Comparison of ENCODE assay signal across 1 cellular context in the genomic region with DNA sequence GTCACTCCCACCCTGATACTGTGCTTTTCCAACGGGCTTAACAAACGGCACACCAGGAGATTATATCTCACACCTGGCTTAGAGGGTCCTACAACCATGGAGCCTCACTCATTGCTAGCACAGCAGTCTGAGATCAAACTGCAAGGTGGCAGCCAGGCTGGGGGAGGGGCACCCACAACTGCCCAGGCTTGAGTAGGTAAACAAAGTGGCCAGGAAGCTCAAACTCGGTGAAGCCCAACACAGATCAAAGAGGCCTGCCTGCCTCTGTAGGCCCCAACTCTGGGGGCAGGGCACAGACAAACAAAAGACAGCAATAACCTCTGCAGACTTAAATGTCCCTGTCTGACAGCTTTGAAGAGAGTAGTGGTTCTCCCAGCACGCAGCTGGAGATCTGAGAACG.
TF ChIP-seq lines count a peak whose summit lies in the region.
"Not testable (repeated sequence)": the region's sequence is repeated elsewhere in the genome, so short reads cannot be mapped to it uniquely, and the experiment has no call there.

No MANE protein-coding gene starts in this region.

TF ChIP-seq in HepG2, 621 proteins besides CTCF, POLR2A, EP300 and RAD21 (continued from another document and continues in another):
- TF ChIP-seq, protein P1, sequence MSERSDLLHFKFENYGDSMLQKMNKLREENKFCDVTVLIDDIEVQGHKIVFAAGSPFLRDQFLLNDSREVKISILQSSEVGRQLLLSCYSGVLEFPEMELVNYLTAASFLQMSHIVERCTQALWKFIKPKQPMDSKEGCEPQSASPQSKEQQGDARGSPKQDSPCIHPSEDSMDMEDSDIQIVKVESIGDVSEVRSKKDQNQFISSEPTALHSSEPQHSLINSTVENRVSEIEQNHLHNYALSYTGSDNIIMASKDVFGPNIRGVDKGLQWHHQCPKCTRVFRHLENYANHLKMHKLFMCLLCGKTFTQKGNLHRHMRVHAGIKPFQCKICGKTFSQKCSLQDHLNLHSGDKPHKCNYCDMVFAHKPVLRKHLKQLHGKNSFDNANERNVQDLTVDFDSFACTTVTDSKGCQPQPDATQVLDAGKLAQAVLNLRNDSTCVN (CRISPR knock-in tag; IDR thresholded peaks at IDR 0.05; ENCODE audit: borderline replicate concordance) = peak; percentile 27; the same call in 1 of the 2 replicates
- TF ChIP-seq, protein P2, sequence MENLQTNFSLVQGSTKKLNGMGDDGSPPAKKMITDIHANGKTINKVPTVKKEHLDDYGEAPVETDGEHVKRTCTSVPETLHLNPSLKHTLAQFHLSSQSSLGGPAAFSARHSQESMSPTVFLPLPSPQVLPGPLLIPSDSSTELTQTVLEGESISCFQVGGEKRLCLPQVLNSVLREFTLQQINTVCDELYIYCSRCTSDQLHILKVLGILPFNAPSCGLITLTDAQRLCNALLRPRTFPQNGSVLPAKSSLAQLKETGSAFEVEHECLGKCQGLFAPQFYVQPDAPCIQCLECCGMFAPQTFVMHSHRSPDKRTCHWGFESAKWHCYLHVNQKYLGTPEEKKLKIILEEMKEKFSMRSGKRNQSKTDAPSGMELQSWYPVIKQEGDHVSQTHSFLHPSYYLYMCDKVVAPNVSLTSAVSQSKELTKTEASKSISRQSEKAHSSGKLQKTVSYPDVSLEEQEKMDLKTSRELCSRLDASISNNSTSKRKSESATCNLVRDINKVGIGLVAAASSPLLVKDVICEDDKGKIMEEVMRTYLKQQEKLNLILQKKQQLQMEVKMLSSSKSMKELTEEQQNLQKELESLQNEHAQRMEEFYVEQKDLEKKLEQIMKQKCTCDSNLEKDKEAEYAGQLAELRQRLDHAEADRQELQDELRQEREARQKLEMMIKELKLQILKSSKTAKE (CRISPR knock-in tag; IDR thresholded peaks at IDR 0.05; ENCODE audit: borderline replicate concordance) = peak; percentile 63
- peak; percentile 83; the same call in 1 of the 2 replicates for TF ChIP-seq ZMYM2 (CRISPR knock-in tag; IDR thresholded peaks at IDR 0.05)
- peak; percentile 76 for TF ChIP-seq ELF3 (CRISPR knock-in tag; IDR thresholded peaks at IDR 0.05)
- TF ChIP-seq ZNF124 (CRISPR knock-in tag; IDR thresholded peaks at IDR 0.05) = 0 out of 2 replicates have a peak, but pooled peaks have one; percentile 29
- peak; percentile 48; the same call in 1 of the 2 replicates for TF ChIP-seq KDM4B (CRISPR knock-in tag; IDR thresholded peaks at IDR 0.05)
- TF ChIP-seq SKI (IDR thresholded peaks at IDR 0.05; ENCODE audit: partially characterized antibody) = peak; percentile 91
- TF ChIP-seq ZNF430 (CRISPR knock-in tag; IDR thresholded peaks at IDR 0.05) = peak; percentile 36; the same call in 1 of the 2 replicates
- not testable (repeated sequence) for TF ChIP-seq LCORL (IDR thresholded peaks at IDR 0.05)
- 0 out of 2 replicates have a peak, but pooled peaks have one; percentile 44 for TF ChIP-seq LCORL (CRISPR knock-in tag; IDR thresholded peaks at IDR 0.05)
- TF ChIP-seq MED1 (CRISPR knock-in tag; IDR thresholded peaks at IDR 0.05) = peak; percentile 85
- TF ChIP-seq, protein P3, sequence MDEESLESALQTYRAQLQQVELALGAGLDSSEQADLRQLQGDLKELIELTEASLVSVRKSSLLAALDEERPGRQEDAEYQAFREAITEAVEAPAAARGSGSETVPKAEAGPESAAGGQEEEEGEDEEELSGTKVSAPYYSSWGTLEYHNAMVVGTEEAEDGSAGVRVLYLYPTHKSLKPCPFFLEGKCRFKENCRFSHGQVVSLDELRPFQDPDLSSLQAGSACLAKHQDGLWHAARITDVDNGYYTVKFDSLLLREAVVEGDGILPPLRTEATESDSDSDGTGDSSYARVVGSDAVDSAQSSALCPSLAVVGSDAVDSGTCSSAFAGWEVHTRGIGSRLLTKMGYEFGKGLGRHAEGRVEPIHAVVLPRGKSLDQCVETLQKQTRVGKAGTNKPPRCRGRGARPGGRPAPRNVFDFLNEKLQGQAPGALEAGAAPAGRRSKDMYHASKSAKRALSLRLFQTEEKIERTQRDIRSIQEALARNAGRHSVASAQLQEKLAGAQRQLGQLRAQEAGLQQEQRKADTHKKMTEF (CRISPR knock-in tag; IDR thresholded peaks at IDR 0.05) = peak; percentile 89; the same call in 1 of the 2 replicates
- TF ChIP-seq ZNF878 (CRISPR knock-in tag; IDR thresholded peaks at IDR 0.05) = peak; percentile 77; the same call in 1 of the 2 replicates
- peak; percentile 7; the same call in 1 of the 2 replicates for TF ChIP-seq ZNF629 (CRISPR knock-in tag; conservative IDR thresholded peaks at IDR 0.05)
- TF ChIP-seq TARDBP (CRISPR knock-in tag; IDR thresholded peaks at IDR 0.05) = peak; percentile 76
- TF ChIP-seq, protein P4, sequence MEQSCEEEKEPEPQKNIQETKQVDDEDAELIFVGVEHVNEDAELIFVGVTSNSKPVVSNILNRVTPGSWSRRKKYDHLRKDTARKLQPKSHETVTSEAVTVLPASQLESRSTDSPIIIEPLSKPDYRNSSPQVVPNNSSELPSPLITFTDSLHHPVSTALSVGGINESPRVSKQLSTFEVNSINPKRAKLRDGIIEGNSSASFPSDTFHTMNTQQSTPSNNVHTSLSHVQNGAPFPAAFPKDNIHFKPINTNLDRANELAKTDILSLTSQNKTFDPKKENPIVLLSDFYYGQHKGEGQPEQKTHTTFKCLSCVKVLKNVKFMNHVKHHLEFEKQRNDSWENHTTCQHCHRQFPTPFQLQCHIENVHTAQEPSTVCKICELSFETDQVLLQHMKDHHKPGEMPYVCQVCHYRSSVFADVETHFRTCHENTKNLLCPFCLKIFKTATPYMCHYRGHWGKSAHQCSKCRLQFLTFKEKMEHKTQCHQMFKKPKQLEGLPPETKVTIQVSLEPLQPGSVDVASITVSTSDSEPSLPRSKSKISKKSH (CRISPR knock-in tag; IDR thresholded peaks at IDR 0.05; ENCODE audit: borderline replicate concordance) = peak; percentile 29; the same call in 1 of the 2 replicates
- 0 out of 2 replicates have a peak, but pooled peaks have one; percentile 41 for TF ChIP-seq ZSCAN9 (CRISPR knock-in tag; IDR thresholded peaks at IDR 0.05; ENCODE audit: borderline replicate concordance)
- TF ChIP-seq MED8 (CRISPR knock-in tag; IDR thresholded peaks at IDR 0.05; ENCODE audit: insufficient replicate concordance) = peak; percentile 35
- peak; percentile 33; the same call in 1 of the 2 replicates for TF ChIP-seq AKAP8 (CRISPR knock-in tag; IDR thresholded peaks at IDR 0.05)
- TF ChIP-seq TEAD3 (CRISPR knock-in tag; optimal IDR thresholded peaks at IDR 0.05; ENCODE audit: borderline replicate concordance) = peak; percentile 37
- 0 out of 2 replicates have a peak, but pooled peaks have one; percentile 55 for TF ChIP-seq SNAI1 (CRISPR knock-in tag; IDR thresholded peaks at IDR 0.05; ENCODE audit: borderline replicate concordance)
- TF ChIP-seq PPARG (CRISPR knock-in tag; conservative IDR thresholded peaks at IDR 0.05) = peak; percentile 35; the same call in 1 of the 2 replicates
- TF ChIP-seq, protein P5, sequence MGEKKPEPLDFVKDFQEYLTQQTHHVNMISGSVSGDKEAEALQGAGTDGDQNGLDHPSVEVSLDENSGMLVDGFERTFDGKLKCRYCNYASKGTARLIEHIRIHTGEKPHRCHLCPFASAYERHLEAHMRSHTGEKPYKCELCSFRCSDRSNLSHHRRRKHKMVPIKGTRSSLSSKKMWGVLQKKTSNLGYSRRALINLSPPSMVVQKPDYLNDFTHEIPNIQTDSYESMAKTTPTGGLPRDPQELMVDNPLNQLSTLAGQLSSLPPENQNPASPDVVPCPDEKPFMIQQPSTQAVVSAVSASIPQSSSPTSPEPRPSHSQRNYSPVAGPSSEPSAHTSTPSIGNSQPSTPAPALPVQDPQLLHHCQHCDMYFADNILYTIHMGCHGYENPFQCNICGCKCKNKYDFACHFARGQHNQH (CRISPR knock-in tag; IDR thresholded peaks at IDR 0.05) = peak; percentile 81; the same call in 1 of the 2 replicates
- TF ChIP-seq, protein P6, sequence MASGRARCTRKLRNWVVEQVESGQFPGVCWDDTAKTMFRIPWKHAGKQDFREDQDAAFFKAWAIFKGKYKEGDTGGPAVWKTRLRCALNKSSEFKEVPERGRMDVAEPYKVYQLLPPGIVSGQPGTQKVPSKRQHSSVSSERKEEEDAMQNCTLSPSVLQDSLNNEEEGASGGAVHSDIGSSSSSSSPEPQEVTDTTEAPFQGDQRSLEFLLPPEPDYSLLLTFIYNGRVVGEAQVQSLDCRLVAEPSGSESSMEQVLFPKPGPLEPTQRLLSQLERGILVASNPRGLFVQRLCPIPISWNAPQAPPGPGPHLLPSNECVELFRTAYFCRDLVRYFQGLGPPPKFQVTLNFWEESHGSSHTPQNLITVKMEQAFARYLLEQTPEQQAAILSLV (CRISPR knock-in tag; IDR thresholded peaks at IDR 0.05; ENCODE audit: borderline replicate concordance) = peak; percentile 49; the same call in 1 of the 2 replicates
- TF ChIP-seq, protein P7, sequence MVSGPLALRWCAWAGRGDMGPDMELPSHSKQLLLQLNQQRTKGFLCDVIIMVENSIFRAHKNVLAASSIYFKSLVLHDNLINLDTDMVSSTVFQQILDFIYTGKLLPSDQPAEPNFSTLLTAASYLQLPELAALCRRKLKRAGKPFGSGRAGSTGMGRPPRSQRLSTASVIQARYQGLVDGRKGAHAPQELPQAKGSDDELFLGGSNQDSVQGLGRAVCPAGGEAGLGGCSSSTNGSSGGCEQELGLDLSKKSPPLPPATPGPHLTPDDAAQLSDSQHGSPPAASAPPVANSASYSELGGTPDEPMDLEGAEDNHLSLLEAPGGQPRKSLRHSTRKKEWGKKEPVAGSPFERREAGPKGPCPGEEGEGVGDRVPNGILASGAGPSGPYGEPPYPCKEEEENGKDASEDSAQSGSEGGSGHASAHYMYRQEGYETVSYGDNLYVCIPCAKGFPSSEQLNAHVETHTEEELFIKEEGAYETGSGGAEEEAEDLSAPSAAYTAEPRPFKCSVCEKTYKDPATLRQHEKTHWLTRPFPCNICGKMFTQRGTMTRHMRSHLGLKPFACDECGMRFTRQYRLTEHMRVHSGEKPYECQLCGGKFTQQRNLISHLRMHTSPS (CRISPR knock-in tag; IDR thresholded peaks at IDR 0.05; ENCODE audit: low read depth) = peak; percentile 62; the same call in 1 of the 2 replicates
- TF ChIP-seq, protein P8, sequence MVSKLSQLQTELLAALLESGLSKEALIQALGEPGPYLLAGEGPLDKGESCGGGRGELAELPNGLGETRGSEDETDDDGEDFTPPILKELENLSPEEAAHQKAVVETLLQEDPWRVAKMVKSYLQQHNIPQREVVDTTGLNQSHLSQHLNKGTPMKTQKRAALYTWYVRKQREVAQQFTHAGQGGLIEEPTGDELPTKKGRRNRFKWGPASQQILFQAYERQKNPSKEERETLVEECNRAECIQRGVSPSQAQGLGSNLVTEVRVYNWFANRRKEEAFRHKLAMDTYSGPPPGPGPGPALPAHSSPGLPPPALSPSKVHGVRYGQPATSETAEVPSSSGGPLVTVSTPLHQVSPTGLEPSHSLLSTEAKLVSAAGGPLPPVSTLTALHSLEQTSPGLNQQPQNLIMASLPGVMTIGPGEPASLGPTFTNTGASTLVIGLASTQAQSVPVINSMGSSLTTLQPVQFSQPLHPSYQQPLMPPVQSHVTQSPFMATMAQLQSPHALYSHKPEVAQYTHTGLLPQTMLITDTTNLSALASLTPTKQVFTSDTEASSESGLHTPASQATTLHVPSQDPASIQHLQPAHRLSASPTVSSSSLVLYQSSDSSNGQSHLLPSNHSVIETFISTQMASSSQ (IDR thresholded peaks at IDR 0.05; ENCODE audit: low read depth) = 0 out of 2 replicates have a peak, but pooled peaks have one; percentile 20
- TF ChIP-seq, protein P8 (CRISPR knock-in tag; IDR thresholded peaks at IDR 0.05; ENCODE audit: borderline replicate concordance) = peak; percentile 46; the same call in 1 of the 2 replicates
- TF ChIP-seq, protein P9, sequence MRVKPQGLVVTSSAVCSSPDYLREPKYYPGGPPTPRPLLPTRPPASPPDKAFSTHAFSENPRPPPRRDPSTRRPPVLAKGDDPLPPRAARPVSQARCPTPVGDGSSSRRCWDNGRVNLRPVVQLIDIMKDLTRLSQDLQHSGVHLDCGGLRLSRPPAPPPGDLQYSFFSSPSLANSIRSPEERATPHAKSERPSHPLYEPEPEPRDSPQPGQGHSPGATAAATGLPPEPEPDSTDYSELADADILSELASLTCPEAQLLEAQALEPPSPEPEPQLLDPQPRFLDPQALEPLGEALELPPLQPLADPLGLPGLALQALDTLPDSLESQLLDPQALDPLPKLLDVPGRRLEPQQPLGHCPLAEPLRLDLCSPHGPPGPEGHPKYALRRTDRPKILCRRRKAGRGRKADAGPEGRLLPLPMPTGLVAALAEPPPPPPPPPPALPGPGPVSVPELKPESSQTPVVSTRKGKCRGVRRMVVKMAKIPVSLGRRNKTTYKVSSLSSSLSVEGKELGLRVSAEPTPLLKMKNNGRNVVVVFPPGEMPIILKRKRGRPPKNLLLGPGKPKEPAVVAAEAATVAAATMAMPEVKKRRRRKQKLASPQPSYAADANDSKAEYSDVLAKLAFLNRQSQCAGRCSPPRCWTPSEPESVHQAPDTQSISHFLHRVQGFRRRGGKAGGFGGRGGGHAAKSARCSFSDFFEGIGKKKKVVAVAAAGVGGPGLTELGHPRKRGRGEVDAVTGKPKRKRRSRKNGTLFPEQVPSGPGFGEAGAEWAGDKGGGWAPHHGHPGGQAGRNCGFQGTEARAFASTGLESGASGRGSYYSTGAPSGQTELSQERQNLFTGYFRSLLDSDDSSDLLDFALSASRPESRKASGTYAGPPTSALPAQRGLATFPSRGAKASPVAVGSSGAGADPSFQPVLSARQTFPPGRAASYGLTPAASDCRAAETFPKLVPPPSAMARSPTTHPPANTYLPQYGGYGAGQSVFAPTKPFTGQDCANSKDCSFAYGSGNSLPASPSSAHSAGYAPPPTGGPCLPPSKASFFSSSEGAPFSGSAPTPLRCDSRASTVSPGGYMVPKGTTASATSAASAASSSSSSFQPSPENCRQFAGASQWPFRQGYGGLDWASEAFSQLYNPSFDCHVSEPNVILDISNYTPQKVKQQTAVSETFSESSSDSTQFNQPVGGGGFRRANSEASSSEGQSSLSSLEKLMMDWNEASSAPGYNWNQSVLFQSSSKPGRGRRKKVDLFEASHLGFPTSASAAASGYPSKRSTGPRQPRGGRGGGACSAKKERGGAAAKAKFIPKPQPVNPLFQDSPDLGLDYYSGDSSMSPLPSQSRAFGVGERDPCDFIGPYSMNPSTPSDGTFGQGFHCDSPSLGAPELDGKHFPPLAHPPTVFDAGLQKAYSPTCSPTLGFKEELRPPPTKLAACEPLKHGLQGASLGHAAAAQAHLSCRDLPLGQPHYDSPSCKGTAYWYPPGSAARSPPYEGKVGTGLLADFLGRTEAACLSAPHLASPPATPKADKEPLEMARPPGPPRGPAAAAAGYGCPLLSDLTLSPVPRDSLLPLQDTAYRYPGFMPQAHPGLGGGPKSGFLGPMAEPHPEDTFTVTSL (CRISPR knock-in tag; IDR thresholded peaks at IDR 0.05; ENCODE audit: borderline replicate concordance) = peak; percentile 95
- peak; percentile 93 for TF ChIP-seq FOXO1 (CRISPR knock-in tag; IDR thresholded peaks at IDR 0.05)
- peak; percentile 66; the same call in 1 of the 2 replicates for TF ChIP-seq ZMYM3 (CRISPR knock-in tag; IDR thresholded peaks at IDR 0.05)
- peak; percentile 63; the same call in 1 of the 2 replicates for TF ChIP-seq ERF (CRISPR knock-in tag; IDR thresholded peaks at IDR 0.05)
